Comparison of ENCODE assay signal across 1 cellular context in the genomic region with DNA sequence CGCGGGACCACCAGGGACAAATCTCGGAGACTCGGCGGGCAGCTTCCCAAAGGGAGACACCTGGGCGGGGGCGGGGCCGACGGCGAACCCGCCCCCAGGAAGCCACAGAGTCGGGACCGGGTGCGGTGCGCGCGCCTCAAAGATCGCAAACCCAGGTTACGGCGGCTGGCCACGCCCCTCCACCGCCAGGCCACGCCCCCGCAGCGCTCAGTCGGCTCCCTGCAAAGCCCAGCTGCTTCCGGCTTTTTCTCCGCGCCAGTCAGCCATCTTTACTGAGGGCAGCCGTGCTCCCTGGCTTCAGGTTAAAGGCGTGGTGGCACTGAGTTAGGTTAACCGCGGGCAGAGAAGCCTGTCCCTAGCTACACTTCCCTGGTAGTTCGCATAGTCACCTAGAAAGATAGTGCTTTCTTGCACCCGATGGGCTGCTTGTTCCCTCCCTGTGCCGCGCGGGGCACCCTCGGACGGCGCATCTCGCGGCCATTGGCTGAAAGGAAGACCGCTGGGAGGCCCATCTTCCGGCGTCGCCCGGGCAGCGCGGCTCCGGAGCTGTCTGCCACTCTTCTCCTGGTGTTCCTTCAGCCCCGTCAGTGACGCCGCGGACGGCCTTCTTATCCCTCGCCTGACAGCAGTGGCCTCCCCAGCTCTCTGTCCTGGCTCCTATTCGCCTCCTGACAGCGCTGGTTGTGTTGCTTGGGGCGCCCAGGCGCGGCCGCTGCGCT.
A peak's percentile ranks its signal among the peaks of the same experiment; 100 is the strongest.
TF ChIP-seq lines count a peak whose summit lies in the region.

A gene with protein sequence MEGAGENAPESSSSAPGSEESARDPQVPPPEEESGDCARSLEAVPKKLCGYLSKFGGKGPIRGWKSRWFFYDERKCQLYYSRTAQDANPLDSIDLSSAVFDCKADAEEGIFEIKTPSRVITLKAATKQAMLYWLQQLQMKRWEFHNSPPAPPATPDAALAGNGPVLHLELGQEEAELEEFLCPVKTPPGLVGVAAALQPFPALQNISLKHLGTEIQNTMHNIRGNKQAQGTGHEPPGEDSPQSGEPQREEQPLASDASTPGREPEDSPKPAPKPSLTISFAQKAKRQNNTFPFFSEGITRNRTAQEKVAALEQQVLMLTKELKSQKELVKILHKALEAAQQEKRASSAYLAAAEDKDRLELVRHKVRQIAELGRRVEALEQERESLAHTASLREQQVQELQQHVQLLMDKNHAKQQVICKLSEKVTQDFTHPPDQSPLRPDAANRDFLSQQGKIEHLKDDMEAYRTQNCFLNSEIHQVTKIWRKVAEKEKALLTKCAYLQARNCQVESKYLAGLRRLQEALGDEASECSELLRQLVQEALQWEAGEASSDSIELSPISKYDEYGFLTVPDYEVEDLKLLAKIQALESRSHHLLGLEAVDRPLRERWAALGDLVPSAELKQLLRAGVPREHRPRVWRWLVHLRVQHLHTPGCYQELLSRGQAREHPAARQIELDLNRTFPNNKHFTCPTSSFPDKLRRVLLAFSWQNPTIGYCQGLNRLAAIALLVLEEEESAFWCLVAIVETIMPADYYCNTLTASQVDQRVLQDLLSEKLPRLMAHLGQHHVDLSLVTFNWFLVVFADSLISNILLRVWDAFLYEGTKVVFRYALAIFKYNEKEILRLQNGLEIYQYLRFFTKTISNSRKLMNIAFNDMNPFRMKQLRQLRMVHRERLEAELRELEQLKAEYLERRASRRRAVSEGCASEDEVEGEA (minus strand): TSS at position 72 of the 719 bp plus-strand sequence. CDS start 108 bp downstream, outside the sequence.

TF ChIP-seq in HepG2, 621 proteins besides CTCF, POLR2A, EP300 and RAD21 (continued from another document and continues in another):
- TF ChIP-seq TFAP4 (IDR thresholded peaks at IDR 0.05; ENCODE audit: borderline replicate concordance, low read depth) (peak; percentile 95), RBM39 (IDR thresholded peaks at IDR 0.05; ENCODE audit: low read depth, low read length, poor library complexity, severe bottlenecking) (peak; percentile 81), GATAD1 (CRISPR knock-in tag; IDR thresholded peaks at IDR 0.05) (peak; percentile 77), PAX8 (CRISPR knock-in tag; IDR thresholded peaks at IDR 0.05; ENCODE audit: borderline replicate concordance) (no peak), MYPOP (CRISPR knock-in tag; IDR thresholded peaks at IDR 0.05) (no peak; the same call in 1 of the 2 replicates), ZNF605 (CRISPR knock-in tag; IDR thresholded peaks at IDR 0.05) (peak; percentile 83; the same call in 1 of the 2 replicates), ZFYVE20 (CRISPR knock-in tag; IDR thresholded peaks at IDR 0.05; ENCODE audit: borderline replicate concordance, low read depth) (no peak), TARDBP (CRISPR knock-in tag; IDR thresholded peaks at IDR 0.05) (peak; percentile 81), SALL2 (CRISPR knock-in tag; IDR thresholded peaks at IDR 0.05) (peak; percentile 88), CREBL2 (CRISPR knock-in tag; IDR thresholded peaks at IDR 0.05; ENCODE audit: borderline replicate concordance) (0 out of 2 replicates have a peak, but pooled peaks have one; percentile 57), ZNF530 (CRISPR knock-in tag; IDR thresholded peaks at IDR 0.05; ENCODE audit: low read depth) (no peak), CC2D1A (CRISPR knock-in tag; IDR thresholded peaks at IDR 0.05) (0 out of 2 replicates have a peak, but pooled peaks have one; percentile 10), ZNF12 (CRISPR knock-in tag; IDR thresholded peaks at IDR 0.05) (peak; percentile 34), ZNF230 (CRISPR knock-in tag; IDR thresholded peaks at IDR 0.05) (0 out of 2 replicates have a peak, but pooled peaks have one; percentile 57), RFXANK (CRISPR knock-in tag; IDR thresholded peaks at IDR 0.05) (0 out of 2 replicates have a peak, but pooled peaks have one; percentile 67), ZNF503 (CRISPR knock-in tag; IDR thresholded peaks at IDR 0.05) (peak; percentile 67), XRCC5 (optimal IDR thresholded peaks at IDR 0.05; ENCODE audit: low read length) (peak; percentile 86), PHF21A (CRISPR knock-in tag; IDR thresholded peaks at IDR 0.05) (peak; percentile 80), ZNF749 (CRISPR knock-in tag; IDR thresholded peaks at IDR 0.05; ENCODE audit: borderline replicate concordance) (0 out of 2 replicates have a peak, but pooled peaks have one; percentile 37), NFKB2 (CRISPR knock-in tag; IDR thresholded peaks at IDR 0.05; ENCODE audit: borderline replicate concordance) (peak; percentile 62; the same call in 1 of the 2 replicates), SRSF1 (optimal IDR thresholded peaks at IDR 0.05; ENCODE audit: low read depth, low read length) (no peak), FOXA3 (CRISPR knock-in tag; IDR thresholded peaks at IDR 0.05) (peak; percentile 48), ZNF441 (CRISPR knock-in tag; IDR thresholded peaks at IDR 0.05; ENCODE audit: borderline replicate concordance) (no peak), ZNF224 (CRISPR knock-in tag; IDR thresholded peaks at IDR 0.05) (peak; percentile 52; the same call in 1 of the 2 replicates), ATF3 (CRISPR knock-in tag; IDR thresholded peaks at IDR 0.05) (peak; percentile 49; the same call in 1 of the 2 replicates), ATF7-NPFF (CRISPR knock-in tag; IDR thresholded peaks at IDR 0.05; ENCODE audit: low read depth) (peak; percentile 38; the same call in 1 of the 2 replicates), KMT2B (CRISPR knock-in tag; IDR thresholded peaks at IDR 0.05) (peak; percentile 92), TOE1 (CRISPR knock-in tag; IDR thresholded peaks at IDR 0.05) (peak; percentile 9; the same call in 1 of the 2 replicates), ZNF704 (CRISPR knock-in tag; IDR thresholded peaks at IDR 0.05; ENCODE audit: borderline replicate concordance) (peak; percentile 42; the same call in 1 of the 2 replicates), GATAD2A (CRISPR knock-in tag; IDR thresholded peaks at IDR 0.05) (peak; percentile 51), ZBTB43 (CRISPR knock-in tag; conservative IDR thresholded peaks at IDR 0.05) (no peak; the same call in 1 of the 2 replicates), ZNF772 (CRISPR knock-in tag; IDR thresholded peaks at IDR 0.05) (peak; percentile 35; the same call in 1 of the 2 replicates), HNRNPL (IDR thresholded peaks at IDR 0.05; ENCODE audit: low read depth, low read length) (0 out of 2 replicates have a peak, but pooled peaks have one; percentile 63), NR0B2 (CRISPR knock-in tag; IDR thresholded peaks at IDR 0.05) (peak; percentile 60; the same call in 1 of the 2 replicates)
- TF ChIP-seq, protein P1, sequence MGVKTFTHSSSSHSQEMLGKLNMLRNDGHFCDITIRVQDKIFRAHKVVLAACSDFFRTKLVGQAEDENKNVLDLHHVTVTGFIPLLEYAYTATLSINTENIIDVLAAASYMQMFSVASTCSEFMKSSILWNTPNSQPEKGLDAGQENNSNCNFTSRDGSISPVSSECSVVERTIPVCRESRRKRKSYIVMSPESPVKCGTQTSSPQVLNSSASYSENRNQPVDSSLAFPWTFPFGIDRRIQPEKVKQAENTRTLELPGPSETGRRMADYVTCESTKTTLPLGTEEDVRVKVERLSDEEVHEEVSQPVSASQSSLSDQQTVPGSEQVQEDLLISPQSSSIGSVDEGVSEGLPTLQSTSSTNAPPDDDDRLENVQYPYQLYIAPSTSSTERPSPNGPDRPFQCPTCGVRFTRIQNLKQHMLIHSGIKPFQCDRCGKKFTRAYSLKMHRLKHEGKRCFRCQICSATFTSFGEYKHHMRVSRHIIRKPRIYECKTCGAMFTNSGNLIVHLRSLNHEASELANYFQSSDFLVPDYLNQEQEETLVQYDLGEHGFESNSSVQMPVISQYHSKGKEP (CRISPR knock-in tag; IDR thresholded peaks at IDR 0.05), result no peak
- TF ChIP-seq, protein P2, sequence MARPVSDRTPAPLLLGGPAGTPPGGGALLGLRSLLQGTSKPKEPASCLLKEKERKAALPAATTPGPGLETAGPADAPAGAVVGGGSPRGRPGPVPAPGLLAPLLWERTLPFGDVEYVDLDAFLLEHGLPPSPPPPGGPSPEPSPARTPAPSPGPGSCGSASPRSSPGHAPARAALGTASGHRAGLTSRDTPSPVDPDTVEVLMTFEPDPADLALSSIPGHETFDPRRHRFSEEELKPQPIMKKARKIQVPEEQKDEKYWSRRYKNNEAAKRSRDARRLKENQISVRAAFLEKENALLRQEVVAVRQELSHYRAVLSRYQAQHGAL (CRISPR knock-in tag; IDR thresholded peaks at IDR 0.05; ENCODE audit: not compliant biosample characterization), result peak; percentile 55
- TF ChIP-seq, protein P3, sequence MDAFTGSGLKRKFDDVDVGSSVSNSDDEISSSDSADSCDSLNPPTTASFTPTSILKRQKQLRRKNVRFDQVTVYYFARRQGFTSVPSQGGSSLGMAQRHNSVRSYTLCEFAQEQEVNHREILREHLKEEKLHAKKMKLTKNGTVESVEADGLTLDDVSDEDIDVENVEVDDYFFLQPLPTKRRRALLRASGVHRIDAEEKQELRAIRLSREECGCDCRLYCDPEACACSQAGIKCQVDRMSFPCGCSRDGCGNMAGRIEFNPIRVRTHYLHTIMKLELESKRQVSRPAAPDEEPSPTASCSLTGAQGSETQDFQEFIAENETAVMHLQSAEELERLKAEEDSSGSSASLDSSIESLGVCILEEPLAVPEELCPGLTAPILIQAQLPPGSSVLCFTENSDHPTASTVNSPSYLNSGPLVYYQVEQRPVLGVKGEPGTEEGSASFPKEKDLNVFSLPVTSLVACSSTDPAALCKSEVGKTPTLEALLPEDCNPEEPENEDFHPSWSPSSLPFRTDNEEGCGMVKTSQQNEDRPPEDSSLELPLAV (CRISPR knock-in tag; conservative IDR thresholded peaks at IDR 0.05; ENCODE audit: low read depth), result no peak
